21 cellular contexts compared by ENCODE assay signal in the genomic region with DNA sequence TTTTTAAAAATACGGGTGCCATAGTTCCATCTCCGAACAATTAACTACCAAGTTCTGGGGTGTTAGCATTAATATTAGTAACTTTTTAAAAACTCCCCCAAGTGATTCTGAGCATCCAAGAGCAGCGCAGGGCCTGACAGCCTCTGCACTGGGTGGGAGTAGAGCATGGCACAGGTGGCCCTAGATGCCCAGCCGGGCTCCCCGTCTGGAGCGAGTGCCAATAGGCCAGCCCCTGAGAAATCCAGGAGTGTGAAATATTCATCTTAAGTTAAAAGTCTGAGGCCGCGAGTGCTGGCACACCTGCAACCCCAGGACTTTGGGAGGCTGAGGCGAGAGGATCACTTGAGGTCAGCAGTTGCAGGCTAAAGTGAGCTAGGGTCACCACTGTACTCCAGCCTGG.
"Had no signal": no experiment of that assay in that cellular context is flagged by ENCODE, and none has a peak within 500 bp of the region (broad histone marks: within the 10 kb centered on the region; RNA-seq: fewer than 3 reads in every experiment).

No MANE protein-coding gene starts in this region.

- ATAC-seq: heart right ventricle; natural killer cell; stimulated activated naive B cell treated with anti-CD40 and anti-IgM and Interleukin-4, amounts not matched to agents 10 μg/mL and 1 μg/mL and 100 μg/mL, for 72 hours; stimulated activated naive CD8-positive, alpha-beta T cell treated with anti-CD3 and anti-CD28 coated beads, Interleukin-15, Interleukin-2, amounts not matched to agents 100 U/mL and 50 U/mL, for 24 hours had no signal

- DNase-seq: heart right ventricle; islet precursor cell; left ventricle myocardium inferior; naive B cell; natural killer cell; nephron progenitor cell; ovary; right lobe of liver; stimulated activated CD4-positive, alpha-beta T cell treated with anti-CD3 and anti-CD28 coated beads, Interleukin-15, amount 100 ng/mL, for 24 hours; stimulated activated CD4-positive, alpha-beta T cell treated with anti-CD3 and anti-CD28 coated beads, Interleukin-2, amount 100 ng/mL, for 24 hours; stimulated activated CD4-positive, alpha-beta T cell treated with anti-CD3 and anti-CD28 coated beads, Interleukin-4, amount 100 ng/mL, for 1 hour; stimulated activated naive B cell treated with anti-CD40 and anti-IgM and Interleukin-4, amounts not matched to agents 10 μg/mL and 1 μg/mL and 100 μg/mL, for 72 hours; stimulated activated naive CD8-positive, alpha-beta T cell treated with anti-CD3 and anti-CD28 coated beads, Interleukin-15, Interleukin-2, amounts not matched to agents 100 U/mL and 50 U/mL, for 24 hours; tibial artery; uterus had no signal

- H3K36me3 ChIP-seq: heart right ventricle, left ventricle myocardium inferior, neural progenitor cell, ovary, right atrium auricular region, right lobe of liver, suprapubic skin, thoracic aorta, tibial artery, uterus had no signal

- H3K9me3 ChIP-seq: heart right ventricle, left ventricle myocardium inferior, ovary, right atrium auricular region, right lobe of liver, suprapubic skin, thoracic aorta, tibial artery, uterus had no signal

- H3K4me2 ChIP-seq: hepatocyte, neural progenitor cell, smooth muscle cell had no signal

- H3K9ac ChIP-seq: neural progenitor cell had no signal

- H3K27me3 ChIP-seq: heart right ventricle, hepatocyte, neural progenitor cell, ovary, right atrium auricular region, right lobe of liver, suprapubic skin, tibial artery, uterus had no signal

- H3K4me1 ChIP-seq: heart right ventricle, left ventricle myocardium inferior, neural progenitor cell, right atrium auricular region, right lobe of liver, suprapubic skin, tibial artery, uterus had no signal

- H3K79me2 ChIP-seq: hepatocyte had no signal

- H3K4me3 ChIP-seq: heart right ventricle, hepatocyte, left ventricle myocardium inferior, neural progenitor cell, ovary, right atrium auricular region, right lobe of liver, smooth muscle cell, suprapubic skin, thoracic aorta, tibial artery, uterus had no signal

- H3K27ac ChIP-seq: heart right ventricle, hepatocyte, left ventricle myocardium inferior, neural progenitor cell, ovary, right atrium auricular region, right lobe of liver, suprapubic skin, thoracic aorta, tibial artery, uterus had no signal

- H2AFZ ChIP-seq: hepatocyte, neural progenitor cell had no signal
